In genomic region chr4:32858971-32859370, GRCh38 we compare ENCODE assay signal across 13 cellular contexts.
DNase-seq lines count a peak whose midpoint lies in the region; ATAC-seq and TF ChIP-seq lines count a peak whose summit lies in the region.
"Had no signal": no experiment of that assay in that cellular context is flagged by ENCODE, and none has a peak within 500 bp of the region (broad histone marks: within the 10 kb centered on the region; RNA-seq: fewer than 3 reads in every experiment).

No MANE protein-coding gene starts in this region.

- H3K4me3 ChIP-seq in astrocyte of the spinal cord (ENCODE audit: low read depth, low read length) (no peak overlapping the region), left lung (no peak overlapping the region), right cardiac atrium (ENCODE audit: low read length) (no peak overlapping the region)
- H3K4me3 ChIP-seq: cardiac muscle cell, uterus had no signal

- H3K36me3 ChIP-seq in left lung = no peaks in the 10 kb centered on the region
- H3K36me3 ChIP-seq: cardiac muscle cell, uterus had no signal

- H3K27me3 ChIP-seq in left lung (no peaks in the 10 kb centered on the region), right cardiac atrium (ENCODE audit: control insufficient read depth, insufficient read depth) (no peaks in the 10 kb centered on the region)
- H3K27me3 ChIP-seq: cardiac muscle cell, uterus had no signal

- H3K9me3 ChIP-seq in left lung = no peaks in the 10 kb centered on the region
- H3K9me3 ChIP-seq in right cardiac atrium (ENCODE audit: control insufficient read depth, low read length) = no peaks in the 10 kb centered on the region
- H3K9me3 ChIP-seq: uterus had no signal

- in situ Hi-C loops in astrocyte of the spinal cord (cut with HindIII; ENCODE audit: low sequenced_read_pairs) = no loop called here

- no peak overlapping the region for H3K27ac ChIP-seq in left lung
- no peak overlapping the region for H3K27ac ChIP-seq in right cardiac atrium (ENCODE audit: low read length)
- H3K27ac ChIP-seq: cardiac muscle cell, uterus had no signal

- intact Hi-C loops in left lung (cut with DNase I) = no loop called here
- intact Hi-C loops in right cardiac atrium (cut with DNase I) = no loop called here

- ATAC-seq in left lung (peak; percentile 39), HG03378 (IDR thresholded peaks at IDR 0.05; ENCODE audit: unreplicated experiment) (no peak), right cardiac atrium (no peak)

- 86% methylated on average over 2 of the region's 2 CpGs for WGBS in right cardiac atrium

- DNase-seq in DMS53 treated with DMSO at 0.1 percent for 48 hours (lab: John Stamatoyannopoulos, UW; ENCODE audit: unreplicated experiment) = peak; percentile 92
- DNase-seq in M059J (ENCODE audit: low read depth) = peak; percentile 66
- DNase-seq in astrocyte of the spinal cord (ENCODE audit: low read depth, low spot score) = peak; percentile 86
- DNase-seq in left lung = no peak
- no peak for DNase-seq in NCI-H2227 treated with DMSO at 0.1 percent for 48 hours (lab: John Stamatoyannopoulos, UW)
- DNase-seq in activated CD4-positive, alpha-beta T cell treated with anti-CD3 and anti-CD28 coated beads, Interleukin-2, amount 50 U/mL, for 1 hour = no peak
- DNase-seq in right cardiac atrium = no peak
- DNase-seq: left cardiac atrium, NCI-H1092 treated with DMSO at 0.1 percent for 48 hours, small intestine, uterus had no signal

- H3K4me1 ChIP-seq in left lung = no peaks in the 10 kb centered on the region
- H3K4me1 ChIP-seq in right cardiac atrium (ENCODE audit: control insufficient read depth, insufficient read depth, low read length) = no peaks in the 10 kb centered on the region
- H3K4me1 ChIP-seq: uterus had no signal

- no peak for TF ChIP-seq CTCF in astrocyte of the spinal cord (IDR thresholded peaks at IDR 0.05; ENCODE audit: low read depth, low read length)
- TF ChIP-seq CTCF in left lung (IDR thresholded peaks at IDR 0.05) = no peak

Comparison
In these comparisons a context has a peak if more than half of its experiments do, and no peak if none do; other contexts are left out.
1. DNase-seq: peak in DMS53 treated with DMSO at 0.1 percent for 48 hours (single experiment), M059J (single experiment) and astrocyte of the spinal cord (single experiment); none in left lung (0 of 2), NCI-H2227 treated with DMSO at 0.1 percent for 48 hours (single experiment), activated CD4-positive, alpha-beta T cell treated with anti-CD3 and anti-CD28 coated beads, Interleukin-2, amount 50 U/mL, for 1 hour (single experiment) and right cardiac atrium (0 of 3).